Comparison of ENCODE assay signal across 8 cellular contexts in the genomic region with DNA sequence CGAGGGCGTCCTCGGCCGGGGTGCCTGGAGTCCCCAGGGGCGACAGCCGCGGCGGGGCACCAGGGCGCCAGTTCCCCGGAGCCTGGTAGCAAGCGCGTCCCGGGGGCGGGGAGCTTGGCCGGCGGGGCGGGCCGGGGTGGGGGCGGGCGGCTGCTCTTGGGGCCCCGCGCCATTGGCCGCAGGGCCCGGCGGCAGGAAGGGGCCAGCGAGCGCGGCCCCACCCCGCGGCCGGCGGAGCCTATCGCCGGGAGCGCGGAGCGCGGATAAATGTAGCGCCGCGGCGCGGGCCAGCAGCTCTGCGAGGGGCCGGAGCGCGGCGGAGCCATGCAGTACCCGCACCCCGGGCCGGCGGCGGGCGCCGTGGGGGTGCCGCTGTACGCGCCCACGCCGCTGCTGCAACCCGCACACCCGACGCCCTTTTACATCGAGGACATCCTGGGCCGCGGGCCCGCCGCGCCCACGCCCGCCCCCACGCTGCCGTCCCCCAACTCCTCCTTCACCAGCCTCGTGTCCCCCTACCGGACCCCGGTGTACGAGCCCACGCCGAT. TPM values are rescaled to one million over a fixed set of nuclear protein-coding genes. Genes with fewer than 3 reads are reported as not detected.
DNase-seq lines count a peak whose midpoint lies in the region; ATAC-seq, FAIRE-seq and TF ChIP-seq lines count a peak whose summit lies in the region.

A gene (plus strand): TSS at position 293 of the 548 bp plus-strand sequence. CDS start 32 bp downstream, at position 325.

- peaks cover 83% of the 10 kb centered on the region for H3K27me3 Mint-ChIP-seq in activated naive CD8-positive, alpha-beta T cell treated with anti-CD3 and anti-CD28 coated beads, Interleukin-2, amount 10 ng/mL, durations not matched to agents 7 days and 5 days

- H3K4me1 ChIP-seq in cardiac muscle cell (ENCODE audit: low read depth) (no peaks in the 10 kb centered on the region), pancreas (peaks cover 3 to 20% (median 17%) of the 10 kb centered on the region in 3 donors)

- peak within 1 kb of the TSS; percentile 65 for H3K4me3 Mint-ChIP-seq in activated naive CD8-positive, alpha-beta T cell treated with anti-CD3 and anti-CD28 coated beads, Interleukin-2, amount 10 ng/mL, durations not matched to agents 7 days and 5 days

- intact Hi-C loops in pancreas (cut with DNase I), result no loop called here

- H3K4me3 ChIP-seq in cardiac muscle cell (peak within 1 kb of the TSS; percentile 25), pancreas (peak within 1 kb of the TSS; percentile 51 to 86 (median 66))

- ATAC-seq in HG02852 (IDR thresholded peaks at IDR 0.05; ENCODE audit: unreplicated experiment) (peak; percentile 53), pancreas (peak; percentile 84 to 89 (median 86))
- peak; percentile 55 for ATAC-seq in activated naive CD8-positive, alpha-beta T cell treated with anti-CD3 and anti-CD28 coated beads, Interleukin-2, amount 10 ng/mL, durations not matched to agents 7 days and 5 days (ENCODE audit: low read depth)

- H3K27me3 ChIP-seq in cardiac muscle cell (peaks cover 76% of the 10 kb centered on the region), pancreas (no peaks in the 10 kb centered on the region)

- no peak within 1 kb of the TSS for H3K27ac Mint-ChIP-seq in activated naive CD8-positive, alpha-beta T cell treated with anti-CD3 and anti-CD28 coated beads, Interleukin-2, amount 10 ng/mL, durations not matched to agents 7 days and 5 days

- POLR2A ChIA-PET in activated naive CD8-positive, alpha-beta T cell treated with anti-CD3 and anti-CD28 coated beads, Interleukin-2, amount 10 ng/mL, durations not matched to agents 7 days and 5 days (lab: Charles Lee), result interaction anchor here (1.5 kb wide), 1 partner anchor 159 kb away, joined by 7 read pairs; a partner anchor contains a TSS

- H3K9me3 ChIP-seq in cardiac muscle cell (ENCODE audit: low read depth) (no peaks in the 10 kb centered on the region), pancreas (no peaks in the 10 kb centered on the region)

- H3K4me1 Mint-ChIP-seq in activated naive CD8-positive, alpha-beta T cell treated with anti-CD3 and anti-CD28 coated beads, Interleukin-2, amount 10 ng/mL, durations not matched to agents 7 days and 5 days, result peaks cover 14% of the 10 kb centered on the region

- H3K36me3 ChIP-seq in cardiac muscle cell (no peaks in the 10 kb centered on the region), pancreas (peaks cover 0 to 4% (median 0%) of the 10 kb centered on the region in 3 donors)

- no peak within 1 kb of the TSS for H3K27ac ChIP-seq in cardiac muscle cell
- peak within 1 kb of the TSS; percentile 67 to 90 (median 83) for H3K27ac ChIP-seq in pancreas

- no peak for TF ChIP-seq CTCF in cardiac muscle cell (IDR thresholded peaks at IDR 0.05; ENCODE audit: low read depth, low read length)
- TF ChIP-seq CTCF in pancreas (IDR thresholded peaks at IDR 0.05), result no peak

- H3K36me3 Mint-ChIP-seq in activated naive CD8-positive, alpha-beta T cell treated with anti-CD3 and anti-CD28 coated beads, Interleukin-2, amount 10 ng/mL, durations not matched to agents 7 days and 5 days, result no peaks in the 10 kb centered on the region

- DNase-seq in activated CD4-positive, alpha-beta T cell treated with anti-CD3 and anti-CD28 coated beads for 4 hours, result peak; percentile 9 to 29
- DNase-seq in activated CD4-positive, alpha-beta T cell treated with anti-CD3 and anti-CD28 coated beads, Interleukin-2, amount 50 U/mL, for 4 hours, result no peak
- DNase-seq in NOMO-1 treated with dmso at 0.1 percent for 144 hours (lab: John Stamatoyannopoulos, UW; ENCODE audit: unreplicated experiment), result peak; percentile 75
- DNase-seq in activated naive CD8-positive, alpha-beta T cell treated with anti-CD3 and anti-CD28 coated beads, Interleukin-2, amount 10 ng/mL, durations not matched to agents 7 days and 5 days, result no peak
- DNase-seq in cardiac muscle cell (ENCODE audit: low read depth in 1 of 2, low spot score in 1 of 2), result peak; percentile 52 to 83
- peak in 5 of 6 donors; percentile 73 to 89 (median 75) for DNase-seq in pancreas
- no peak for DNase-seq in SHP77 (lab: John Stamatoyannopoulos, UW)

- FAIRE-seq in pancreas (lab: Jason Lieb, UNC), result no peak

- 1 to 2% methylated on average over 30 to 79 of the region's 79 CpGs for WGBS in pancreas, 2 donors

- peaks cover 2% of the 10 kb centered on the region for H3K9me3 Mint-ChIP-seq in activated naive CD8-positive, alpha-beta T cell treated with anti-CD3 and anti-CD28 coated beads, Interleukin-2, amount 10 ng/mL, durations not matched to agents 7 days and 5 days

RNA-seq across cellular contexts. Expression of the gene that starts here (rescaled TPM):
- total RNA-seq in activated naive CD8-positive, alpha-beta T cell treated with anti-CD3 and anti-CD28 coated beads, Interleukin-2, amount 10 ng/mL, durations not matched to agents 7 days and 5 days, result under 1 TPM in 1 of 2 experiments, not detected in 1; 0.37 TPM
- total RNA-seq in cardiac muscle cell (0.32 and 0.89 TPM in 2 replicates), pancreas (10 to 100 TPM; 17.6 to 29.1 (median 20.5) TPM)
- polyA plus RNA-seq in cardiac muscle cell (0.43 and 0.61 TPM in 2 replicates), pancreas (10 to 100 TPM; 38.2 to 71.2 TPM)

Comparison
In these comparisons a context has a peak if more than half of its experiments do, and no peak if none do; other contexts are left out.
1. RNA of the gene that starts here (polyA plus RNA-seq): 38.2 to 71.2 TPM in pancreas; 0.43 to 0.61 TPM in cardiac muscle cell; every median in the first group is over 10 times any median in the second.
2. DNase-seq: peak in activated CD4-positive, alpha-beta T cell treated with anti-CD3 and anti-CD28 coated beads for 4 hours (2 of 2), NOMO-1 treated with dmso at 0.1 percent for 144 hours (single experiment) and pancreas (5 of 6); none in activated CD4-positive, alpha-beta T cell treated with anti-CD3 and anti-CD28 coated beads, Interleukin-2, amount 50 U/mL, for 4 hours (0 of 2), activated naive CD8-positive, alpha-beta T cell treated with anti-CD3 and anti-CD28 coated beads, Interleukin-2, amount 10 ng/mL, durations not matched to agents 7 days and 5 days (single experiment) and SHP77 (0 of 2).
3. Peak in ATAC-seq in activated naive CD8-positive, alpha-beta T cell treated with anti-CD3 and anti-CD28 coated beads, Interleukin-2, amount 10 ng/mL, durations not matched to agents 7 days and 5 days; RNA of the gene not detected or under 1 TPM.
4. Peak in DNase-seq and H3K4me3 ChIP-seq in cardiac muscle cell; RNA of the gene not detected or under 1 TPM.
5. Peak in every context shown above with its lines, with median percentiles within 50 percentile points of each other: ATAC-seq.